20 cellular contexts compared by ENCODE assay signal in the genomic region with DNA sequence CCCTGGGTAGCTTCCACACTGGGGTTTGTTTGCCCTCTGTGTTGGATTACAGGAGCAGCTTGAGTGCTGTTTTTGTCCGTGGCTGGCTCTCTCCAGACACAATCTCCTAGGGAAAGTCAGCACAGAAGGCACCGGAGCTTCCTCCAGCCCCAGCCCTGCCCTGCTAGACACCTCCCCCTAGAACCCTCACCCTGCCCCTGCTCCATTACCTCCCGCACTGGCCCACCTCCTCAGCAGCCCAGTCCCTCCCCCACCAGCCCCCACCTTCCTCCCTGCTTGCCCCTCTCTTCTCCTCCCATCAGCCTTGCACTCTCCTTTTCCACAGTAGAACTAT.
"Had no signal": no experiment of that assay in that cellular context is flagged by ENCODE, and none has a peak within 500 bp of the region (broad histone marks: within the 10 kb centered on the region; RNA-seq: fewer than 3 reads in every experiment).

No MANE protein-coding gene starts in this region.

- H3K9me3 Mint-ChIP-seq: activated CD4-positive, alpha-beta T cell treated with anti-CD3 and anti-CD28 coated beads, Interleukin-2, amount 10 ng/mL, durations not matched to agents 24 days and 14 days; activated naive CD4-positive, alpha-beta T cell treated with anti-CD3 and anti-CD28 coated beads, Interleukin-2, amount 50 U/mL, for 24 hours; activated naive CD8-positive, alpha-beta T cell treated with anti-CD3 and anti-CD28 coated beads, Interleukin-2, amount 50 U/mL, for 24 hours; activated T-helper 2 cell treated with anti-CD3 and anti-CD28 coated beads, Interferon-gamma antibody, Interleukin-2, Interleukin-4, amounts not matched to agents 10 μg/mL and 5 μg/mL and 100 μg/mL, durations not matched to agents 14 hours and 24 hours and 36 hours; natural killer cell; neural progenitor cell; stimulated activated naive B cell treated with anti-CD40 and anti-IgM and Interleukin-4, amounts not matched to agents 10 μg/mL and 1 μg/mL and 100 μg/mL, for 72 hours; T-helper 2 cell treated with Interferon-gamma antibody and Interleukin-4, amounts not matched to agents 5 μg/mL and 100 μg/mL, for 36 hours had no signal

- H3K4me1 Mint-ChIP-seq: activated CD4-positive, alpha-beta T cell treated with anti-CD3 and anti-CD28 coated beads, Interleukin-2, amount 10 ng/mL, durations not matched to agents 24 days and 14 days; activated naive CD4-positive, alpha-beta T cell treated with anti-CD3 and anti-CD28 coated beads, Interleukin-2, amount 50 U/mL, for 24 hours; activated naive CD8-positive, alpha-beta T cell treated with anti-CD3 and anti-CD28 coated beads, Interleukin-2, amount 50 U/mL, for 24 hours; natural killer cell; neural progenitor cell; stimulated activated naive B cell treated with anti-CD40 and anti-IgM and Interleukin-4, amounts not matched to agents 10 μg/mL and 1 μg/mL and 100 μg/mL, for 72 hours had no signal

- DNase-seq: activated CD4-positive, alpha-beta T cell treated with anti-CD3 and anti-CD28 coated beads, Interleukin-2, amount 10 ng/mL, durations not matched to agents 24 days and 14 days; activated naive CD8-positive, alpha-beta T cell treated with anti-CD3 and anti-CD28 coated beads, Interleukin-2, amount 50 U/mL, for 24 hours; activated T-cell treated with anti-CD3 and anti-CD28 coated beads, Interleukin-2, amount 50 U/mL, for 48 hours; amygdala; caudate nucleus; dermis blood vessel endothelial cell; effector CD8-positive, alpha-beta T cell; gastrocnemius medialis; glutamatergic neuron; left ventricle myocardium inferior; mesendoderm; occipital lobe; stimulated activated CD4-positive, alpha-beta T cell treated with anti-CD3 and anti-CD28 coated beads, Interleukin-4, amount 100 ng/mL, for 4 hours; stimulated activated naive B cell treated with anti-CD40 and anti-IgM and Interleukin-4, amounts not matched to agents 10 μg/mL and 1 μg/mL and 100 μg/mL, for 72 hours; T-helper 1 cell had no signal

- H3K36me3 Mint-ChIP-seq: activated naive CD4-positive, alpha-beta T cell treated with anti-CD3 and anti-CD28 coated beads, Interleukin-2, amount 50 U/mL, for 24 hours; natural killer cell; stimulated activated naive B cell treated with anti-CD40 and anti-IgM and Interleukin-4, amounts not matched to agents 10 μg/mL and 1 μg/mL and 100 μg/mL, for 72 hours had no signal

- H3K4me3 Mint-ChIP-seq: activated CD4-positive, alpha-beta T cell treated with anti-CD3 and anti-CD28 coated beads, Interleukin-2, amount 10 ng/mL, durations not matched to agents 24 days and 14 days; activated naive CD4-positive, alpha-beta T cell treated with anti-CD3 and anti-CD28 coated beads, Interleukin-2, amount 50 U/mL, for 24 hours; activated naive CD8-positive, alpha-beta T cell treated with anti-CD3 and anti-CD28 coated beads, Interleukin-2, amount 50 U/mL, for 24 hours; natural killer cell; neural progenitor cell; stimulated activated naive B cell treated with anti-CD40 and anti-IgM and Interleukin-4, amounts not matched to agents 10 μg/mL and 1 μg/mL and 100 μg/mL, for 72 hours; T-helper 2 cell treated with Interferon-gamma antibody and Interleukin-4, amounts not matched to agents 5 μg/mL and 100 μg/mL, for 36 hours had no signal

- H3K27ac Mint-ChIP-seq: activated CD4-positive, alpha-beta T cell treated with anti-CD3 and anti-CD28 coated beads, Interleukin-2, amount 10 ng/mL, durations not matched to agents 24 days and 14 days; activated naive CD4-positive, alpha-beta T cell treated with anti-CD3 and anti-CD28 coated beads, Interleukin-2, amount 50 U/mL, for 24 hours; activated naive CD8-positive, alpha-beta T cell treated with anti-CD3 and anti-CD28 coated beads, Interleukin-2, amount 50 U/mL, for 24 hours; activated T-helper 2 cell treated with anti-CD3 and anti-CD28 coated beads, Interferon-gamma antibody, Interleukin-2, Interleukin-4, amounts not matched to agents 10 μg/mL and 5 μg/mL and 100 μg/mL, durations not matched to agents 14 hours and 24 hours and 36 hours; natural killer cell; stimulated activated naive B cell treated with anti-CD40 and anti-IgM and Interleukin-4, amounts not matched to agents 10 μg/mL and 1 μg/mL and 100 μg/mL, for 72 hours; T-helper 2 cell treated with Interferon-gamma antibody and Interleukin-4, amounts not matched to agents 5 μg/mL and 100 μg/mL, for 36 hours had no signal
